8 cellular contexts compared by ENCODE assay signal in genomic region chr2:84459944-84460429, GRCh38. TPM values are rescaled to one million over a fixed set of nuclear protein-coding genes. Genes with fewer than 3 reads are reported as not detected.
DNase-seq lines count a peak whose midpoint lies in the region; ATAC-seq and TF ChIP-seq lines count a peak whose summit lies in the region.

No MANE protein-coding gene starts in this region.

- DNase-seq in AG04450 (ENCODE audit: low read depth, low spot score) (no peak), astrocyte of the spinal cord (ENCODE audit: low read depth, low spot score) (no peak), mesenchymal stem cell (no peak), DMS 273 (lab: John Stamatoyannopoulos, UW; ENCODE audit: unreplicated experiment) (no peak), NCI-H510A treated with DMSO at 0.1 percent for 48 hours (lab: John Stamatoyannopoulos, UW) (no peak), head of caudate nucleus (no peak)

- TF ChIP-seq POLR2A in GM18505 (IDR thresholded peaks at IDR 0.05; ENCODE audit: borderline replicate concordance, extremely low read depth, insufficient read depth, insufficient read length): no peak

- no peak overlapping the region for H2BK12ac ChIP-seq in mesenchymal stem cell (ENCODE audit: low read length in 2 of 2)

- peak overlapping the region; percentile 99 for H3K9ac ChIP-seq in mesenchymal stem cell (ENCODE audit: low read length)

- 0% methylated on average over 1 of the region's 4 CpGs for WGBS in mesenchymal stem cell

- no peak overlapping the region for H4K91ac ChIP-seq in mesenchymal stem cell (ENCODE audit: low read length)

- POLR2A ChIA-PET in AG04450 (lab: Yijun Ruan, JAX) (interaction anchor here (0.6 kb wide), 1 partner anchor 12 kb away, joined by 3 read pairs; no protein-coding TSS in a partner anchor), HEK293 (lab: Yijun Ruan, JAX) (interaction anchor here (1.5 kb wide), 1 partner anchor 466 kb away, joined by 4 read pairs; no protein-coding TSS in a partner anchor)

- H3K4me2 ChIP-seq in mesenchymal stem cell (ENCODE audit: low read length, poor library complexity, severe bottlenecking): peak overlapping the region; percentile 69

- no peak overlapping the region for H2BK5ac ChIP-seq in mesenchymal stem cell (ENCODE audit: low read depth, low read length, poor library complexity, severe bottlenecking)

- no peak overlapping the region for H2AK5ac ChIP-seq in mesenchymal stem cell (ENCODE audit: low read length, severe bottlenecking)

- no peak overlapping the region for H3K27ac ChIP-seq in AG04450 (ENCODE audit: low read depth, low read length)
- H3K27ac ChIP-seq in HEK293 (ENCODE audit: extremely low read depth, low read depth, low read length): no peak overlapping the region
- H3K27ac ChIP-seq in mesenchymal stem cell (ENCODE audit: low read length, poor library complexity, severe bottlenecking): no peak overlapping the region

- no peak overlapping the region for H2BK15ac ChIP-seq in mesenchymal stem cell (ENCODE audit: low read depth, poor library complexity, severe bottlenecking)

- H3K9me3 ChIP-seq in AG04450 (ENCODE audit: control insufficient read depth, insufficient read depth, low read length) (no peaks in the 10 kb centered on the region; the same call in 1 of the 2 replicates), HEK293 (ENCODE audit: control insufficient read depth, insufficient read depth, low read depth, low read length) (no peaks in the 10 kb centered on the region), mesenchymal stem cell (ENCODE audit: control insufficient read depth, low read length) (no peaks in the 10 kb centered on the region)

- no peak overlapping the region for H3K18ac ChIP-seq in mesenchymal stem cell (ENCODE audit: low read depth in 1 of 2, low read length in 2 of 2)

- ATAC-seq in GM18505 (IDR thresholded peaks at IDR 0.05; ENCODE audit: unreplicated experiment): no peak

- peaks cover 3% of the 10 kb centered on the region for H3K4me1 ChIP-seq in HEK293 (ENCODE audit: control insufficient read depth, insufficient read depth, low read length)
- peaks cover 1% of the 10 kb centered on the region for H3K4me1 ChIP-seq in mesenchymal stem cell (ENCODE audit: control insufficient read depth, insufficient read depth, low read depth, low read length)

- in situ Hi-C loops in astrocyte of the spinal cord (cut with HindIII; ENCODE audit: low sequenced_read_pairs): no loop called here

- TF ChIP-seq CTCF in AG04450 (IDR thresholded peaks at IDR 0.05; ENCODE audit: low read depth, low read length) (no peak), HEK293 (tag by site-specific recombination; IDR thresholded peaks at IDR 0.05) (no peak), astrocyte of the spinal cord (IDR thresholded peaks at IDR 0.05; ENCODE audit: low read depth, low read length) (no peak)

- H3K36me3 ChIP-seq in HEK293 (ENCODE audit: control insufficient read depth in 2 of 2, insufficient read depth in 1 of 2, low read length in 2 of 2) (no peaks in the 10 kb centered on the region), mesenchymal stem cell (ENCODE audit: control insufficient read depth in 1 of 2, insufficient read depth in 2 of 2, low read depth in 1 of 2, low read length in 2 of 2) (no peaks in the 10 kb centered on the region)

- no peak overlapping the region for H2AFZ ChIP-seq in mesenchymal stem cell (ENCODE audit: low read depth, low read length)

- H3K79me1 ChIP-seq in mesenchymal stem cell (replicated peaks; ENCODE audit: low read length, poor library complexity, severe bottlenecking): peaks cover 15% of the 10 kb centered on the region

- no peak overlapping the region for H4K8ac ChIP-seq in mesenchymal stem cell (ENCODE audit: low read length)

- H3K27me3 ChIP-seq in AG04450 (ENCODE audit: control insufficient read depth, insufficient read depth, low read length) (no peaks in the 10 kb centered on the region), mesenchymal stem cell (ENCODE audit: control insufficient read depth in 1 of 2, insufficient read depth in 1 of 2, low read length in 2 of 2) (no peaks in the 10 kb centered on the region)

- H3K14ac ChIP-seq in mesenchymal stem cell (ENCODE audit: low read length in 2 of 2): no peak overlapping the region

- H3K4me3 ChIP-seq in AG04450 (ENCODE audit: low read depth, low read length) (peak overlapping the region; percentile 87), HEK293 (ENCODE audit: low read depth, low read length) (peak overlapping the region; percentile 93), astrocyte of the spinal cord (ENCODE audit: low read depth, low read length) (peak overlapping the region; percentile 74), mesenchymal stem cell (ENCODE audit: insufficient read depth in 1 of 2, low read depth in 1 of 2, low read length in 2 of 2) (peak overlapping the region in 1 of 2 experiments; percentile 92)

- intact Hi-C loops in head of caudate nucleus (cut with DNase I): no loop called here

- CTCF ChIA-PET in AG04450 (lab: Charles Lee) (interaction anchor here (1.6 kb wide), 1 partner anchor 466 kb away, joined by 4 read pairs; no protein-coding TSS in a partner anchor), HEK293 (lab: Yijun Ruan, JAX) (interaction anchor here (0.8 kb wide), 1 partner anchor 9 kb away, joined by 4 read pairs; no protein-coding TSS in a partner anchor)

- H2BK120ac ChIP-seq in mesenchymal stem cell (ENCODE audit: low read depth, low read length): no peak overlapping the region

- H3K23ac ChIP-seq in mesenchymal stem cell (ENCODE audit: low read length in 2 of 2): no peak overlapping the region

- no peak overlapping the region for H3K4ac ChIP-seq in mesenchymal stem cell (ENCODE audit: low read depth in 1 of 2, low read length in 2 of 2)

TF ChIP-seq in HEK293, 187 proteins besides CTCF, POLR2A, EP300 and RAD21:
- no peak for TF ChIP-seq ZBTB6 (tag by site-specific recombination; IDR thresholded peaks at IDR 0.05)
- TF ChIP-seq PRDM10 (tag by site-specific recombination; IDR thresholded peaks at IDR 0.05): 0 out of 2 replicates have a peak, but pooled peaks have one; percentile 0
- TF ChIP-seq SCRT2 (tag by site-specific recombination; IDR thresholded peaks at IDR 0.05): peak; percentile 30; the same call in 1 of the 2 replicates

RNA-seq across cellular contexts. Expression of gene SUCLG1, which starts 0.9 kb away (rescaled TPM):
- 67.1 and 73.9 TPM in 2 replicates for polyA plus RNA-seq in AG04450 (2011; rRNA removed)
- 15.5 and 20.6 TPM in 2 replicates for polyA minus RNA-seq in AG04450 (2011; rRNA and poly(A)+ RNA removed)
- 65.0 TPM for polyA plus RNA-seq in mesenchymal stem cell (2013, experiment 1 of 2)
- polyA plus RNA-seq in mesenchymal stem cell (2013, experiment 2 of 2): 66.1 TPM

RNA-seq across cellular contexts. Expression of gene DNAH6, which starts 56.3 kb away (rescaled TPM):
- polyA plus RNA-seq in AG04450 (2011; rRNA removed): 0.02 and 0.05 TPM in 2 replicates
- 0.22 TPM in 1 of 2 replicates, not detected in the other for polyA minus RNA-seq in AG04450 (2011; rRNA and poly(A)+ RNA removed)
- 0.04 TPM for polyA plus RNA-seq in mesenchymal stem cell (2013, experiment 1 of 2)
- 0.16 TPM for polyA plus RNA-seq in mesenchymal stem cell (2013, experiment 2 of 2)
